Comparison of ENCODE assay signal across 14 cellular contexts in genomic region chr1:14738235-14738634, GRCh38.
DNase-seq lines count a peak whose midpoint lies in the region; ATAC-seq, FAIRE-seq and TF ChIP-seq lines count a peak whose summit lies in the region.
"Had no signal": no experiment of that assay in that cellular context is flagged by ENCODE, and none has a peak within 500 bp of the region (broad histone marks: within the 10 kb centered on the region; RNA-seq: fewer than 3 reads in every experiment).

No MANE protein-coding gene starts in this region.

- no peak for TF ChIP-seq POLR2A in prostate gland (IDR thresholded peaks at IDR 0.05)

- peaks cover 8% of the 10 kb centered on the region for H3K27me3 Mint-ChIP-seq in astrocyte (ENCODE audit: low read depth, unreplicated experiment)

- 37% methylated on average over 6 of the region's 6 CpGs for WGBS in prostate gland

- peak; percentile 93 for DNase-seq in NCI-H1105 (lab: John Stamatoyannopoulos, UW)
- peak; percentile 86 for DNase-seq in NCI-H345 (lab: John Stamatoyannopoulos, UW)
- peak; percentile 65 for DNase-seq in astrocyte (ENCODE audit: low read depth)
- peak; percentile 66 for DNase-seq in prostate gland (ENCODE audit: low spot score)
- DNase-seq in NCI-H2107 (lab: John Stamatoyannopoulos, UW): no peak
- DNase-seq in activated effector memory CD4-positive, alpha-beta T cell treated with Interleukin-2 at 50 U/mL for 16 hours: no peak
- no peak for DNase-seq in NOMO-1 treated with DMSO at 0.1 percent for 48 hours (lab: John Stamatoyannopoulos, UW; ENCODE audit: unreplicated experiment)
- DNase-seq: activated CD4-positive, CD25-positive, alpha-beta regulatory T cell; GOT3; NCI-H446 treated with DMSO at 0.1 percent for 48 hours; sigmoid colon; stimulated activated CD4-positive, alpha-beta T cell treated with anti-CD3 and anti-CD28 coated beads, Interleukin-4, amount 100 ng/mL, for 1 hour had no signal

- H3K4me3 Mint-ChIP-seq in astrocyte (ENCODE audit: unreplicated experiment): no peak overlapping the region
- H3K4me3 Mint-ChIP-seq: T-helper 1 cell treated with Interleukin-12 subunit alpha and Interleukin-12 subunit beta and Interleukin-4 antibody, amounts not matched to agents 30 μg/mL and 1 μg/mL, for 36 hours had no signal

- H3K4me1 Mint-ChIP-seq in astrocyte (ENCODE audit: low read depth, unreplicated experiment): peaks cover 37% of the 10 kb centered on the region

- no peaks in the 10 kb centered on the region for H4K20me1 ChIP-seq in astrocyte (ENCODE audit: insufficient read depth, low read length)

- no peak overlapping the region for H3K27ac Mint-ChIP-seq in astrocyte (ENCODE audit: unreplicated experiment)
- H3K27ac Mint-ChIP-seq: T-helper 1 cell treated with Interleukin-12 subunit alpha and Interleukin-12 subunit beta and Interleukin-4 antibody, amounts not matched to agents 30 μg/mL and 1 μg/mL, for 36 hours had no signal

- no peak for TF ChIP-seq CTCF in astrocyte (IDR thresholded peaks at IDR 0.05; ENCODE audit: insufficient read depth, low read depth, low read length)
- TF ChIP-seq CTCF in prostate gland (IDR thresholded peaks at IDR 0.05): no peak

- H3K36me3 Mint-ChIP-seq in astrocyte (ENCODE audit: low read depth, unreplicated experiment): no peaks in the 10 kb centered on the region

- intact Hi-C loops in prostate gland (cut with DNase I): loop anchor here (5.0 kb wide), 1 partner anchor 626 kb away; no protein-coding TSS in a partner anchor

- H3K36me3 ChIP-seq in astrocyte (ENCODE audit: insufficient read depth, low read length): no peaks in the 10 kb centered on the region
- H3K36me3 ChIP-seq in prostate gland: no peaks in the 10 kb centered on the region
- H3K36me3 ChIP-seq: sigmoid colon had no signal

- H3K4me1 ChIP-seq in astrocyte (ENCODE audit: insufficient read depth, low read length): peaks cover 28% of the 10 kb centered on the region
- H3K4me1 ChIP-seq in prostate gland (replicated peaks): peaks cover 10% of the 10 kb centered on the region

- H3K27me3 ChIP-seq in astrocyte (ENCODE audit: insufficient read depth, low read length) (peaks cover 12% of the 10 kb centered on the region), prostate gland (replicated peaks; ENCODE audit: insufficient read depth) (peaks cover 4% of the 10 kb centered on the region)

- FAIRE-seq in astrocyte (lab: Jason Lieb, UNC): no peak

- ATAC-seq in GM19452 (IDR thresholded peaks at IDR 0.05; ENCODE audit: unreplicated experiment): no peak

- peak overlapping the region; percentile 39 for H3K4me2 ChIP-seq in astrocyte (ENCODE audit: low read length)

- H3K79me2 ChIP-seq in astrocyte (ENCODE audit: insufficient read depth, low read length): no peaks in the 10 kb centered on the region

- H3K9me3 ChIP-seq in astrocyte (ENCODE audit: insufficient read depth, low read depth, low read length) (no peaks in the 10 kb centered on the region), prostate gland (no peaks in the 10 kb centered on the region)
- H3K9me3 ChIP-seq: sigmoid colon had no signal

- no peaks in the 10 kb centered on the region for H3K9me3 Mint-ChIP-seq in astrocyte (ENCODE audit: unreplicated experiment)
- H3K9me3 Mint-ChIP-seq: T-helper 1 cell treated with Interleukin-12 subunit alpha and Interleukin-12 subunit beta and Interleukin-4 antibody, amounts not matched to agents 30 μg/mL and 1 μg/mL, for 36 hours had no signal

- H3K9ac ChIP-seq in astrocyte (ENCODE audit: low read length): no peak overlapping the region

- no peak overlapping the region for H3K4me3 ChIP-seq in astrocyte (ENCODE audit: insufficient read depth, low read depth, low read length)
- H3K4me3 ChIP-seq in prostate gland: no peak overlapping the region
- H3K4me3 ChIP-seq: sigmoid colon had no signal

- no peak overlapping the region for H2AFZ ChIP-seq in astrocyte (ENCODE audit: low read depth, low read length)

- H3K27ac ChIP-seq in astrocyte (ENCODE audit: low read depth, low read length) (no peak overlapping the region), prostate gland (no peak overlapping the region)
- H3K27ac ChIP-seq: sigmoid colon had no signal

Comparison
In these comparisons a context has a peak if more than half of its experiments do, and no peak if none do; other contexts are left out.
1. DNase-seq: peak in NCI-H1105 (single experiment), NCI-H345 (single experiment), astrocyte (single experiment) and prostate gland (single experiment); none in NCI-H2107 (single experiment), activated effector memory CD4-positive, alpha-beta T cell treated with Interleukin-2 at 50 U/mL for 16 hours (single experiment) and NOMO-1 treated with DMSO at 0.1 percent for 48 hours (single experiment).